ENCODE assay signal across 1 cellular context in the genomic region with DNA sequence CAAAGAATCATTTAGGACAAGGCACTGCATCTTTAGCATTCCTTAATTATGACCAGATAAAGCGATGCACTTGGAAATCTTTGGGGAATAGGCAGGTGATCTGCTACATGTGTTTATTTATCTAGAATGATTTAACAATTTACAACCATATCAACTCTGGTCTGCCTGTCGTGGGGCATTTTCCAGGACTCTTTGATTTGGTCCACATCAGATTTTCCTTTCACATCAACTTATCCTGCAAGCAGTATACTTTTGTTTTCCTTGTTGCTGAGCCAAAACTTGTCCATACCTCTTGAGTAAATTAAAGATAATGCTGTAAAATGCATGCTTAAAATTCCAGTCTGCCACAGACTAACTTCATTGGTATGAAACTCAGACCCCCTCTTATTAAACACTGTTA.
TF ChIP-seq lines count a peak whose summit lies in the region.

No MANE protein-coding gene starts in this region.

TF ChIP-seq in A549, 52 proteins besides CTCF, POLR2A, EP300 and RAD21 (continued from another document):
- TF ChIP-seq, protein P1, sequence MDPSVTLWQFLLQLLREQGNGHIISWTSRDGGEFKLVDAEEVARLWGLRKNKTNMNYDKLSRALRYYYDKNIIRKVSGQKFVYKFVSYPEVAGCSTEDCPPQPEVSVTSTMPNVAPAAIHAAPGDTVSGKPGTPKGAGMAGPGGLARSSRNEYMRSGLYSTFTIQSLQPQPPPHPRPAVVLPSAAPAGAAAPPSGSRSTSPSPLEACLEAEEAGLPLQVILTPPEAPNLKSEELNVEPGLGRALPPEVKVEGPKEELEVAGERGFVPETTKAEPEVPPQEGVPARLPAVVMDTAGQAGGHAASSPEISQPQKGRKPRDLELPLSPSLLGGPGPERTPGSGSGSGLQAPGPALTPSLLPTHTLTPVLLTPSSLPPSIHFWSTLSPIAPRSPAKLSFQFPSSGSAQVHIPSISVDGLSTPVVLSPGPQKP (IDR thresholded peaks at IDR 0.05; ENCODE audit: low read depth, low read length): no peak
- TF ChIP-seq, protein P2, sequence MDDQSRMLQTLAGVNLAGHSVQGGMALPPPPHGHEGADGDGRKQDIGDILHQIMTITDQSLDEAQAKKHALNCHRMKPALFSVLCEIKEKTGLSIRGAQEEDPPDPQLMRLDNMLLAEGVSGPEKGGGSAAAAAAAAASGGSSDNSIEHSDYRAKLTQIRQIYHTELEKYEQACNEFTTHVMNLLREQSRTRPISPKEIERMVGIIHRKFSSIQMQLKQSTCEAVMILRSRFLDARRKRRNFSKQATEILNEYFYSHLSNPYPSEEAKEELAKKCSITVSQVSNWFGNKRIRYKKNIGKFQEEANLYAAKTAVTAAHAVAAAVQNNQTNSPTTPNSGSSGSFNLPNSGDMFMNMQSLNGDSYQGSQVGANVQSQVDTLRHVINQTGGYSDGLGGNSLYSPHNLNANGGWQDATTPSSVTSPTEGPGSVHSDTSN (IDR thresholded peaks at IDR 0.05): no peak
- TF ChIP-seq RNF2 (IDR thresholded peaks at IDR 0.05; ENCODE audit: borderline replicate concordance, low read depth): no peak
- no peak for TF ChIP-seq TFCP2L1 (CRISPR knock-in tag; IDR thresholded peaks at IDR 0.05)
- no peak for TF ChIP-seq BCL3 (IDR thresholded peaks at IDR 0.05)
- no peak for TF ChIP-seq POLR2AphosphoS2 (conservative IDR thresholded peaks at IDR 0.05; ENCODE audit: low read length)
- no peak for TF ChIP-seq ZNF302 (CRISPR knock-in tag; IDR thresholded peaks at IDR 0.05)
- TF ChIP-seq KDM5A (IDR thresholded peaks at IDR 0.05): no peak
- TF ChIP-seq NR3C1 (IDR thresholded peaks at IDR 0.05): no peak
- no peak for TF ChIP-seq ZSCAN20 (CRISPR knock-in tag; IDR thresholded peaks at IDR 0.05)
- TF ChIP-seq FOXS1 (CRISPR knock-in tag; IDR thresholded peaks at IDR 0.05): no peak
